21 cellular contexts compared by ENCODE assay signal in genomic region chr17:57465551-57465950, GRCh38.
DNase-seq lines count a peak whose midpoint lies in the region; ATAC-seq and TF ChIP-seq lines count a peak whose summit lies in the region.
"Had no signal": no experiment of that assay in that cellular context is flagged by ENCODE, and none has a peak within 500 bp of the region (broad histone marks: within the 10 kb centered on the region; RNA-seq: fewer than 3 reads in every experiment).

No MANE protein-coding gene starts in this region.

- no peak for TF ChIP-seq RAD21 in SK-N-SH (IDR thresholded peaks at IDR 0.05; ENCODE audit: low read length)

- WGBS in GM23248 (ENCODE audit: low coverage in 1 of 2, low lambda C conversion rate in 2 of 2, missing lambda C conversion rate in 2 of 2), 2 experiments: 99% methylated on average over 6 of the region's 6 CpGs
- 98% methylated on average over 6 of the region's 6 CpGs for WGBS in SK-N-SH (ENCODE audit: low lambda C conversion rate)

- no peaks in the 10 kb centered on the region for H3K27me3 ChIP-seq in OCI-LY1 (ENCODE audit: insufficient read depth, low read length)
- no peaks in the 10 kb centered on the region for H3K27me3 ChIP-seq in iPS-18a (ENCODE audit: control insufficient read depth, insufficient read depth, low read length)
- H3K27me3 ChIP-seq in GM23248 (replicated peaks; ENCODE audit: insufficient read depth): no peaks in the 10 kb centered on the region
- H3K27me3 ChIP-seq in SK-N-SH (ENCODE audit: insufficient read depth): no peaks in the 10 kb centered on the region
- H3K27me3 ChIP-seq: esophagus muscularis mucosa, upper lobe of right lung had no signal

- no peaks in the 10 kb centered on the region for H3K9me2 ChIP-seq in OCI-LY1 (ENCODE audit: low read depth, low read length)
- H3K9me2 ChIP-seq in GM23248 (ENCODE audit: insufficient read depth): no peaks in the 10 kb centered on the region
- no peaks in the 10 kb centered on the region for H3K9me2 ChIP-seq in SK-N-SH

- TF ChIP-seq EP300 in SK-N-SH (IDR thresholded peaks at IDR 0.05; ENCODE audit: borderline replicate concordance in 1 of 2, low read depth in 1 of 2, low read length in 1 of 2): no peak

- H3K4me2 ChIP-seq in OCI-LY1 (ENCODE audit: low read length) (peak overlapping the region; percentile 63), GM23248 (ENCODE audit: unreplicated experiment) (no peak overlapping the region), SK-N-SH (no peak overlapping the region)

- CTCF ChIA-PET in activated CD8-positive, alpha-beta memory T cell treated with anti-CD3 and anti-CD28 coated beads, Interleukin-2, amount 10 ng/mL, durations not matched to agents 7 days and 5 days (lab: Charles Lee): no interaction called here
- CTCF ChIA-PET in SK-N-SH (lab: Yijun Ruan, JAX): interaction anchor here (0.6 to 2.0 kb wide), 5 partner anchors 9 to 318 kb away, joined by 3 to 5 read pairs (median 3); no protein-coding TSS in a partner anchor

- no peak for DNase-seq in activated CD8-positive, alpha-beta memory T cell treated with anti-CD3 and anti-CD28 coated beads, Interleukin-2, amount 10 ng/mL, durations not matched to agents 7 days and 5 days
- DNase-seq in activated CD8-positive, alpha-beta memory T cell treated with anti-CD3 and anti-CD28 coated beads, Interleukin-2, amount 50 U/mL, for 4 hours: no peak
- DNase-seq in stimulated activated naive B cell treated with anti-CD40 and anti-IgM and Interleukin-4, amounts not matched to agents 10 μg/mL and 1 μg/mL and 100 μg/mL, for 72 hours: no peak
- DNase-seq in GM23248 (no peak), ureter (ENCODE audit: low spot score) (no peak), SK-N-SH (no peak)
- DNase-seq: activated CD4-positive, alpha-beta T cell treated with anti-CD3 and anti-CD28 coated beads, Interleukin-2, amount 50 U/mL, for 4 hours; activated effector memory CD4-positive, alpha-beta T cell treated with anti-CD3 and anti-CD28 coated beads, Interleukin-2, amount 50 U/mL, for 16 hours; aorta; HCEC 1CT; islet precursor cell; NCI-H1105 treated with DMSO at 0.1 percent for 48 hours; NCI-H446; stimulated activated CD4-positive, alpha-beta T cell treated with anti-CD3 and anti-CD28 coated beads, Interleukin-4, amount 100 ng/mL, for 4 hours; T1000; upper lobe of right lung had no signal

- no peaks in the 10 kb centered on the region for H3K27me3 Mint-ChIP-seq in activated CD8-positive, alpha-beta memory T cell treated with anti-CD3 and anti-CD28 coated beads, Interleukin-2, amount 10 ng/mL, durations not matched to agents 7 days and 5 days
- no peaks in the 10 kb centered on the region for H3K27me3 Mint-ChIP-seq in stimulated activated naive B cell treated with anti-CD40 and anti-IgM and Interleukin-4, amounts not matched to agents 10 μg/mL and 1 μg/mL and 100 μg/mL, for 72 hours
- H3K27me3 Mint-ChIP-seq: dendritic cell treated with granulocyte-macrophage colony-stimulating factor and Interleukin-4, amounts not matched to agents 40 ng/mL and 50 ng/mL, for 4 days had no signal

- no peaks in the 10 kb centered on the region for H3K9me3 Mint-ChIP-seq in activated CD8-positive, alpha-beta memory T cell treated with anti-CD3 and anti-CD28 coated beads, Interleukin-2, amount 10 ng/mL, durations not matched to agents 7 days and 5 days (ENCODE audit: low read depth)
- peaks cover 3 to 5% of the 10 kb centered on the region in 2 donors for H3K9me3 Mint-ChIP-seq in stimulated activated naive B cell treated with anti-CD40 and anti-IgM and Interleukin-4, amounts not matched to agents 10 μg/mL and 1 μg/mL and 100 μg/mL, for 72 hours
- H3K9me3 Mint-ChIP-seq: dendritic cell treated with granulocyte-macrophage colony-stimulating factor and Interleukin-4, amounts not matched to agents 40 ng/mL and 50 ng/mL, for 4 days had no signal

- in situ Hi-C loops in GM23248 (cut with MboI): no loop called here

- ATAC-seq in activated CD8-positive, alpha-beta memory T cell treated with anti-CD3 and anti-CD28 coated beads, Interleukin-2, amount 10 ng/mL, durations not matched to agents 7 days and 5 days: no peak
- no peak for ATAC-seq in stimulated activated naive B cell treated with anti-CD40 and anti-IgM and Interleukin-4, amounts not matched to agents 10 μg/mL and 1 μg/mL and 100 μg/mL, for 72 hours (replicated peaks)
- ATAC-seq: K562, upper lobe of right lung had no signal

- H3K27ac Mint-ChIP-seq in activated CD8-positive, alpha-beta memory T cell treated with anti-CD3 and anti-CD28 coated beads, Interleukin-2, amount 10 ng/mL, durations not matched to agents 7 days and 5 days: peak overlapping the region; percentile 39
- H3K27ac Mint-ChIP-seq in stimulated activated naive B cell treated with anti-CD40 and anti-IgM and Interleukin-4, amounts not matched to agents 10 μg/mL and 1 μg/mL and 100 μg/mL, for 72 hours: peak overlapping the region; percentile 73
- H3K27ac Mint-ChIP-seq: dendritic cell treated with granulocyte-macrophage colony-stimulating factor and Interleukin-4, amounts not matched to agents 40 ng/mL and 50 ng/mL, for 4 days had no signal

- H3K9me3 ChIP-seq in OCI-LY1 (ENCODE audit: low read length): no peaks in the 10 kb centered on the region
- H3K9me3 ChIP-seq in iPS-18a (ENCODE audit: control insufficient read depth, low read depth, low read length): no peaks in the 10 kb centered on the region
- H3K9me3 ChIP-seq in GM23248 (ENCODE audit: low read depth): no peaks in the 10 kb centered on the region
- H3K9me3 ChIP-seq in SK-N-SH: no peaks in the 10 kb centered on the region
- H3K9me3 ChIP-seq: esophagus muscularis mucosa, upper lobe of right lung had no signal

- H3K4me1 ChIP-seq in OCI-LY1 (ENCODE audit: insufficient read depth, low read length, severe bottlenecking) (peaks cover 100% of the 10 kb centered on the region), iPS-18a (ENCODE audit: control insufficient read depth, low read depth, low read length) (peaks cover 42% of the 10 kb centered on the region), GM23248 (ENCODE audit: insufficient read depth) (peaks cover 18% of the 10 kb centered on the region), SK-N-SH (ENCODE audit: control insufficient read depth in 1 of 2, insufficient read depth in 2 of 2, low read depth in 1 of 2, low read length in 1 of 2) (peaks cover 15 to 42% of the 10 kb centered on the region in 2 experiments; a peak in 3 of 4 replicates)
- H3K4me1 ChIP-seq: upper lobe of right lung had no signal

- peak overlapping the region; percentile 28 for H3K4me3 ChIP-seq in OCI-LY1 (ENCODE audit: low read depth, low read length, poor library complexity, severe bottlenecking)
- peak overlapping the region; percentile 34 for H3K4me3 ChIP-seq in iPS-18a (ENCODE audit: low read length)
- no peak overlapping the region for H3K4me3 ChIP-seq in GM23248
- no peak overlapping the region for H3K4me3 ChIP-seq in SK-N-SH (ENCODE audit: low read depth in 2 of 2, low read length in 1 of 2)
- H3K4me3 ChIP-seq: esophagus muscularis mucosa, K562, upper lobe of right lung had no signal

- H3K79me2 ChIP-seq in OCI-LY1 (ENCODE audit: insufficient read depth, low read length) (peaks cover 12% of the 10 kb centered on the region; the same call in 1 of the 2 replicates), GM23248 (ENCODE audit: insufficient read depth) (no peaks in the 10 kb centered on the region), SK-N-SH (ENCODE audit: insufficient read depth) (no peaks in the 10 kb centered on the region)

- H2AFZ ChIP-seq in OCI-LY1 (ENCODE audit: low read length) (no peak overlapping the region), GM23248 (no peak overlapping the region), SK-N-SH (ENCODE audit: low read depth) (no peak overlapping the region)

- peak overlapping the region; percentile 62 for H3K9ac ChIP-seq in OCI-LY1 (ENCODE audit: low read length)
- H3K9ac ChIP-seq in iPS-18a (ENCODE audit: low read length): no peak overlapping the region
- no peak overlapping the region for H3K9ac ChIP-seq in GM23248
- H3K9ac ChIP-seq in SK-N-SH: no peak overlapping the region

- H3K27ac ChIP-seq in OCI-LY1 (ENCODE audit: low read depth, low read length, poor library complexity, severe bottlenecking): peak overlapping the region; percentile 100
- peak overlapping the region; percentile 33 for H3K27ac ChIP-seq in iPS-18a (ENCODE audit: low read length)
- no peak overlapping the region for H3K27ac ChIP-seq in GM23248
- peak overlapping the region in 1 of 2 experiments; percentile 17; a peak in 1 of 4 replicates for H3K27ac ChIP-seq in SK-N-SH (ENCODE audit: low read depth in 2 of 2, low read length in 1 of 2)
- H3K27ac ChIP-seq: esophagus muscularis mucosa, upper lobe of right lung had no signal

- H3K36me3 ChIP-seq in OCI-LY1 (ENCODE audit: insufficient read depth, low read length) (peaks cover 15% of the 10 kb centered on the region), iPS-18a (ENCODE audit: control insufficient read depth, low read depth, low read length) (no peaks in the 10 kb centered on the region), GM23248 (ENCODE audit: low read depth) (no peaks in the 10 kb centered on the region), SK-N-SH (replicated peaks in 1 of 2; ENCODE audit: control insufficient read depth in 1 of 2, insufficient read depth in 2 of 2, low read length in 1 of 2) (no peaks in the 10 kb centered on the region)
- H3K36me3 ChIP-seq: esophagus muscularis mucosa, upper lobe of right lung had no signal

- no peak for TF ChIP-seq CTCF in OCI-LY1 (IDR thresholded peaks at IDR 0.05; ENCODE audit: low read length)
- TF ChIP-seq CTCF in SK-N-SH (IDR thresholded peaks at IDR 0.05): no peak

- H3F3A ChIP-seq in OCI-LY1 (ENCODE audit: insufficient read depth, low read length) (peaks cover 10% of the 10 kb centered on the region), GM23248 (ENCODE audit: insufficient read depth) (no peaks in the 10 kb centered on the region), SK-N-SH (replicated peaks; ENCODE audit: insufficient read depth) (peaks cover 6% of the 10 kb centered on the region)

- H4K20me1 ChIP-seq in OCI-LY1 (ENCODE audit: insufficient read depth, low read length): no peaks in the 10 kb centered on the region
- no peaks in the 10 kb centered on the region for H4K20me1 ChIP-seq in GM23248 (ENCODE audit: insufficient read depth)
- no peaks in the 10 kb centered on the region for H4K20me1 ChIP-seq in SK-N-SH (ENCODE audit: insufficient read depth)

- H3K4me3 Mint-ChIP-seq in activated CD8-positive, alpha-beta memory T cell treated with anti-CD3 and anti-CD28 coated beads, Interleukin-2, amount 10 ng/mL, durations not matched to agents 7 days and 5 days: no peak overlapping the region
- H3K4me3 Mint-ChIP-seq in stimulated activated naive B cell treated with anti-CD40 and anti-IgM and Interleukin-4, amounts not matched to agents 10 μg/mL and 1 μg/mL and 100 μg/mL, for 72 hours: no peak overlapping the region
- H3K4me3 Mint-ChIP-seq: dendritic cell treated with granulocyte-macrophage colony-stimulating factor and Interleukin-4, amounts not matched to agents 40 ng/mL and 50 ng/mL, for 4 days had no signal

- POLR2A ChIA-PET in SK-N-SH (lab: Yijun Ruan, JAX): interaction anchor here (1.5 kb wide), 1 partner anchor 21 kb away, joined by 4 read pairs; no protein-coding TSS in a partner anchor

- peaks cover 8% of the 10 kb centered on the region for H3K36me3 Mint-ChIP-seq in activated CD8-positive, alpha-beta memory T cell treated with anti-CD3 and anti-CD28 coated beads, Interleukin-2, amount 10 ng/mL, durations not matched to agents 7 days and 5 days
- peaks cover 22 to 38% of the 10 kb centered on the region in 2 donors for H3K36me3 Mint-ChIP-seq in stimulated activated naive B cell treated with anti-CD40 and anti-IgM and Interleukin-4, amounts not matched to agents 10 μg/mL and 1 μg/mL and 100 μg/mL, for 72 hours

- H3K4me1 Mint-ChIP-seq in activated CD8-positive, alpha-beta memory T cell treated with anti-CD3 and anti-CD28 coated beads, Interleukin-2, amount 10 ng/mL, durations not matched to agents 7 days and 5 days: peaks cover 40% of the 10 kb centered on the region
- peaks cover 70 to 100% of the 10 kb centered on the region in 2 donors for H3K4me1 Mint-ChIP-seq in stimulated activated naive B cell treated with anti-CD40 and anti-IgM and Interleukin-4, amounts not matched to agents 10 μg/mL and 1 μg/mL and 100 μg/mL, for 72 hours

Comparison
In these comparisons a context has a peak if more than half of its experiments do, and no peak if none do; other contexts are left out.
1. H3K4me3 ChIP-seq: peak in OCI-LY1 (single experiment) and iPS-18a (single experiment); none in GM23248 (single experiment) and SK-N-SH (0 of 2).